8 cellular contexts compared by ENCODE assay signal in the genomic region with DNA sequence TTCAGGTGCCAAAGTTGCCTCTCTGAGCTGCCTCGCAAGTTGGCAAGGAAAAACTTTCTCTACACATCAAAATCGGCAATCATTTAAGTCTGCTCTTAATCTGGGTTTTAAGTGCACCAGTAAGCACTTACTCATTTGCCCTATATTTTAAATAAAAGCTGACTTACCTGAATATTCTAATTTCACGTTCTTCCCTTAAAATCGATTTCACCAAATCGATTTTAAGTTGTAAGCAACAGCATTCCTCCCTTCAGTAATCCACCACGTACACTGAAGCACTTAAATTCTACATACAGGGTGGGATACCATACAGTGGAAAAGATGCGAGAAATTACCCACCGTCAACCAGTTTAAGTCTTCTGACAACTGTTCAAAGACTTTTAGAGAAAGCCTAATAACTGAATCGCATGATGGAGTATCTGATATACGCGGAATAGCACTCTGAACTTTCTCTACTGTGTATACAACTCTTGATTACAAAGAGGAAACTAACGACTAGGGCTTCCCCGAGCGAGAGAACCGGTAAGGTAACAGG. TPM values are rescaled to one million over a fixed set of nuclear protein-coding genes. Genes with fewer than 3 reads are reported as not detected.
DNase-seq lines count a peak whose midpoint lies in the region; ATAC-seq, FAIRE-seq and TF ChIP-seq lines count a peak whose summit lies in the region.

No MANE protein-coding gene starts in this region.

- H3K9ac ChIP-seq in fibroblast of lung (ENCODE audit: insufficient read depth, low read length) (no peak overlapping the region), rectal smooth muscle tissue (ENCODE audit: low read length) (peak overlapping the region; percentile 42)

- no peaks in the 10 kb centered on the region for H3K9me3 ChIP-seq in SJCRH30 (replicated peaks)
- H3K9me3 ChIP-seq in fibroblast of lung (ENCODE audit: control insufficient read depth, insufficient read depth, low read depth, low read length): no peaks in the 10 kb centered on the region

- H3K79me2 ChIP-seq in fibroblast of lung (ENCODE audit: control insufficient read depth, insufficient read depth, low read length): peaks cover 68% of the 10 kb centered on the region

- no peak for FAIRE-seq in GM12892 (lab: Jason Lieb, UNC)

- 0 out of 2 replicates have a peak, but pooled peaks cover 3% of the 10 kb centered on the region for H3K36me3 ChIP-seq in SJCRH30
- H3K36me3 ChIP-seq in fibroblast of lung (ENCODE audit: control insufficient read depth, insufficient read depth, low read length): no peaks in the 10 kb centered on the region
- H3K36me3 ChIP-seq in rectal smooth muscle tissue (ENCODE audit: control insufficient read depth, insufficient read depth, low read length): no peaks in the 10 kb centered on the region

- peak overlapping the region; percentile 60 for H3K4me2 ChIP-seq in fibroblast of lung (ENCODE audit: extremely low read depth, insufficient read depth, low read length)

- peak overlapping the region; percentile 72 for H3K4me3 ChIP-seq in GM08714 (ENCODE audit: low read length)
- peak overlapping the region; percentile 74 for H3K4me3 ChIP-seq in SJCRH30
- H3K4me3 ChIP-seq in fibroblast of lung (replicated peaks in 1 of 4; ENCODE audit: control extremely low read depth in 1 of 4, insufficient read depth in 1 of 4, low read depth in 3 of 4, low read length in 4 of 4): peak overlapping the region; percentile 84 to 95 (median 90)
- H3K4me3 ChIP-seq in rectal smooth muscle tissue (ENCODE audit: low read length): peak overlapping the region; percentile 67

- H3K27ac ChIP-seq in SJCRH30 (no peak overlapping the region; the same call in 1 of the 2 replicates), fibroblast of lung (ENCODE audit: insufficient read depth, low read length) (peak overlapping the region; percentile 96), rectal smooth muscle tissue (ENCODE audit: low read depth, low read length) (peak overlapping the region; percentile 95)

- H4K20me1 ChIP-seq in fibroblast of lung (ENCODE audit: control insufficient read depth, extremely low read depth, insufficient read depth, low read length): peaks cover 7% of the 10 kb centered on the region

- H3K27me3 ChIP-seq in SJCRH30 (no peaks in the 10 kb centered on the region), fibroblast of lung (ENCODE audit: control insufficient read depth, insufficient read depth, low read length) (no peaks in the 10 kb centered on the region), rectal smooth muscle tissue (ENCODE audit: control insufficient read depth, insufficient read depth, low read length) (no peaks in the 10 kb centered on the region)

- DNase-seq in SJCRH30 (no peak), fibroblast of lung (ENCODE audit: low read depth in 2 of 2) (no peak), NOMO-1 (lab: John Stamatoyannopoulos, UW; ENCODE audit: unreplicated experiment in 2 of 2) (no peak), GM12892 (ENCODE audit: insufficient read length) (no peak)

- H2AFZ ChIP-seq in fibroblast of lung (ENCODE audit: low read length): no peak overlapping the region

- 0 out of 2 replicates have a peak, but pooled peaks cover 3% of the 10 kb centered on the region for H3K4me1 ChIP-seq in SJCRH30
- H3K4me1 ChIP-seq in fibroblast of lung (ENCODE audit: control insufficient read depth, extremely low read depth, insufficient read depth, low read length): peaks cover 3% of the 10 kb centered on the region
- peaks cover 22% of the 10 kb centered on the region for H3K4me1 ChIP-seq in rectal smooth muscle tissue (ENCODE audit: control insufficient read depth, insufficient read depth, low read length)

- TF ChIP-seq CTCF in fibroblast of lung (conservative IDR thresholded peaks at IDR 0.05 in 1 of 2, IDR thresholded peaks at IDR 0.05 in 1 of 2; ENCODE audit: low read depth in 1 of 2, low read length in 2 of 2): no peak

- ATAC-seq in GM18861 (IDR thresholded peaks at IDR 0.05; ENCODE audit: unreplicated experiment) (no peak), GM21717 (IDR thresholded peaks at IDR 0.05; ENCODE audit: unreplicated experiment) (no peak)

- TF ChIP-seq POLR2A in GM12892 (IDR thresholded peaks at IDR 0.05; ENCODE audit: low read depth, low read length): no peak

RNA-seq across cellular contexts. Expression of gene PPP3R1, which starts 1.6 kb away (rescaled TPM):
- total RNA-seq in SJCRH30 (2014; rRNA removed; shearing (Covaris generic)): 49.0 and 50.8 TPM in 2 replicates
- total RNA-seq in fibroblast of lung: 18.0 and 22.8 TPM in 2 replicates
- 46.1 and 51.3 TPM in 2 replicates for polyA plus RNA-seq in fibroblast of lung
- polyA plus RNA-seq in fibroblast of lung (2012): 46.5 and 49.4 TPM in 2 replicates
- polyA minus RNA-seq in fibroblast of lung (ENCODE audit: low replicate concordance): 4.2 and 5.7 TPM in 2 replicates
- polyA plus RNA-seq in GM12892 (2012; ENCODE audit: missing spikeins): 38.6 TPM
